Comparison of ENCODE assay signal across 8 cellular contexts in genomic region chr3:185824051-185824466, GRCh38. TPM values are rescaled to one million over a fixed set of nuclear protein-coding genes. Genes with fewer than 3 reads are reported as not detected.
DNase-seq lines count a peak whose midpoint lies in the region; ATAC-seq and TF ChIP-seq lines count a peak whose summit lies in the region.

No MANE protein-coding gene starts in this region.

- H2BK12ac ChIP-seq in trophoblast cell (ENCODE audit: low read length) = peak overlapping the region; percentile 65

- ATAC-seq in foreskin keratinocyte (no peak), HG03432 (IDR thresholded peaks at IDR 0.05; ENCODE audit: unreplicated experiment) (no peak), GM19023 (IDR thresholded peaks at IDR 0.05; ENCODE audit: unreplicated experiment) (no peak), HG03457 (IDR thresholded peaks at IDR 0.05; ENCODE audit: unreplicated experiment) (no peak)

- H3K23ac ChIP-seq in trophoblast cell (ENCODE audit: low read length) = no peak overlapping the region

- H3K4me3 Mint-ChIP-seq in activated T-cell treated with anti-CD3 and anti-CD28 coated beads, Interleukin-2, amount 50 U/mL, for 24 hours = peak overlapping the region; percentile 75
- peak overlapping the region; percentile 62 for H3K4me3 Mint-ChIP-seq in activated CD4-positive, alpha-beta memory T cell treated with anti-CD3 and anti-CD28 coated beads for 36 hours

- H3K9me3 ChIP-seq in trophoblast cell (ENCODE audit: insufficient read depth, low read depth, low read length) = no peaks in the 10 kb centered on the region

- no peaks in the 10 kb centered on the region for H3K36me3 Mint-ChIP-seq in activated T-cell treated with anti-CD3 and anti-CD28 coated beads, Interleukin-2, amount 50 U/mL, for 24 hours (ENCODE audit: low read depth)
- no peaks in the 10 kb centered on the region for H3K36me3 Mint-ChIP-seq in activated CD4-positive, alpha-beta memory T cell treated with anti-CD3 and anti-CD28 coated beads for 36 hours

- peak overlapping the region; percentile 98 for H2BK120ac ChIP-seq in trophoblast cell (ENCODE audit: insufficient read depth, low read length, poor library complexity)

- POLR2A ChIA-PET in activated CD4-positive, alpha-beta memory T cell treated with anti-CD3 and anti-CD28 coated beads for 36 hours (lab: Charles Lee) = no interaction called here

- intact Hi-C loops in activated CD4-positive, alpha-beta memory T cell treated with anti-CD3 and anti-CD28 coated beads for 36 hours (cut with micrococcal nuclease) = no loop called here

- no peaks in the 10 kb centered on the region for H3K27me3 ChIP-seq in foreskin keratinocyte
- no peaks in the 10 kb centered on the region for H3K27me3 ChIP-seq in trophoblast cell (ENCODE audit: insufficient read depth, low read length)

- peak overlapping the region; percentile 100 for H2AK5ac ChIP-seq in trophoblast cell (ENCODE audit: low read length)

- H3K4me1 Mint-ChIP-seq in activated T-cell treated with anti-CD3 and anti-CD28 coated beads, Interleukin-2, amount 50 U/mL, for 24 hours (ENCODE audit: low read depth) = peaks cover 13% of the 10 kb centered on the region
- peaks cover 9% of the 10 kb centered on the region for H3K4me1 Mint-ChIP-seq in activated CD4-positive, alpha-beta memory T cell treated with anti-CD3 and anti-CD28 coated beads for 36 hours (ENCODE audit: low read depth)

- CTCF ChIA-PET in activated CD4-positive, alpha-beta memory T cell treated with anti-CD3 and anti-CD28 coated beads for 36 hours (lab: Charles Lee) = interaction anchor here (0.6 kb wide), 1 partner anchor 119 kb away, joined by 3 read pairs; no protein-coding TSS in a partner anchor

- H3K27ac Mint-ChIP-seq in activated T-cell treated with anti-CD3 and anti-CD28 coated beads, Interleukin-2, amount 50 U/mL, for 24 hours = no peak overlapping the region
- H3K27ac Mint-ChIP-seq in activated CD4-positive, alpha-beta memory T cell treated with anti-CD3 and anti-CD28 coated beads for 36 hours = no peak overlapping the region

- H3K18ac ChIP-seq in trophoblast cell (ENCODE audit: low read length) = peak overlapping the region; percentile 100

- H3K14ac ChIP-seq in trophoblast cell (ENCODE audit: low read length) = peak overlapping the region; percentile 100

- H3K27ac ChIP-seq in foreskin keratinocyte (peak overlapping the region; percentile 80), trophoblast cell (ENCODE audit: low read depth, low read length) (peak overlapping the region; percentile 99)

- H3K4me2 ChIP-seq in trophoblast cell (ENCODE audit: low read length) = peak overlapping the region; percentile 88

- H3K4me1 ChIP-seq in foreskin keratinocyte = peaks cover 17% of the 10 kb centered on the region
- peaks cover 4 to 6% of the 10 kb centered on the region in 2 experiments for H3K4me1 ChIP-seq in trophoblast cell (ENCODE audit: control insufficient read depth in 1 of 2, insufficient read depth in 2 of 2, low read length in 2 of 2)

- H4K8ac ChIP-seq in trophoblast cell (ENCODE audit: low read depth, low read length) = peak overlapping the region; percentile 95

- peaks cover 74% of the 10 kb centered on the region for H3K27me3 Mint-ChIP-seq in activated T-cell treated with anti-CD3 and anti-CD28 coated beads, Interleukin-2, amount 50 U/mL, for 24 hours
- H3K27me3 Mint-ChIP-seq in activated CD4-positive, alpha-beta memory T cell treated with anti-CD3 and anti-CD28 coated beads for 36 hours = peaks cover 61% of the 10 kb centered on the region

- TF ChIP-seq CTCF in foreskin keratinocyte (conservative IDR thresholded peaks at IDR 0.05) = no peak

- H3K36me3 ChIP-seq in trophoblast cell (ENCODE audit: control insufficient read depth in 1 of 2, insufficient read depth in 2 of 2, low read length in 2 of 2) = peaks cover 0 to 1% of the 10 kb centered on the region in 2 experiments

- H3K4me3 ChIP-seq in trophoblast cell (ENCODE audit: low read depth, low read length) = peak overlapping the region; percentile 96

- DNase-seq in activated T-cell treated with anti-CD3 and anti-CD28 coated beads, Interleukin-2, amount 50 U/mL, for 24 hours = no peak
- no peak for DNase-seq in activated T-cell treated with anti-CD3 and anti-CD28 coated beads for 4 hours
- DNase-seq in activated CD4-positive, alpha-beta memory T cell treated with anti-CD3 and anti-CD28 coated beads for 36 hours = no peak
- peak in 1 of 2 donors; percentile 44 for DNase-seq in foreskin keratinocyte
- DNase-seq in trophoblast cell = peak in 1 of 2 donors; percentile 25

- H3K9me3 Mint-ChIP-seq in activated T-cell treated with anti-CD3 and anti-CD28 coated beads, Interleukin-2, amount 50 U/mL, for 24 hours = no peaks in the 10 kb centered on the region
- no peaks in the 10 kb centered on the region for H3K9me3 Mint-ChIP-seq in activated CD4-positive, alpha-beta memory T cell treated with anti-CD3 and anti-CD28 coated beads for 36 hours

- peak overlapping the region; percentile 96 for H3K9ac ChIP-seq in trophoblast cell (ENCODE audit: low read length)

- H2AFZ ChIP-seq in trophoblast cell (ENCODE audit: insufficient read depth, low read length, poor library complexity) = peak overlapping the region; percentile 93

- peak overlapping the region; percentile 100 for H4K91ac ChIP-seq in trophoblast cell (ENCODE audit: low read depth, low read length)

- peaks cover 30% of the 10 kb centered on the region for H3K79me1 ChIP-seq in trophoblast cell (ENCODE audit: low read length)

- WGBS in trophoblast cell (ENCODE audit: extremely low coverage, insufficient coverage, insufficient read length) = no CpG with 5 or more reads among the region's 24 CpGs

- H3K79me2 ChIP-seq in trophoblast cell (ENCODE audit: control insufficient read depth, insufficient read depth, low read length, poor library complexity) = peaks cover 29% of the 10 kb centered on the region

- H4K12ac ChIP-seq in trophoblast cell (ENCODE audit: low read depth, low read length) = peak overlapping the region; percentile 97

- peak overlapping the region; percentile 100 for H3K4ac ChIP-seq in trophoblast cell (ENCODE audit: low read depth, low read length)

- peak overlapping the region; percentile 98 for H2BK5ac ChIP-seq in trophoblast cell (ENCODE audit: low read depth, low read length, poor library complexity)

RNA-seq across cellular contexts. Expression of gene IGF2BP2, which starts 0.8 kb away (rescaled TPM):
- under 1 TPM; 0.29 to 0.55 TPM for total RNA-seq in activated CD4-positive, alpha-beta memory T cell treated with anti-CD3 and anti-CD28 coated beads for 36 hours
- total RNA-seq in foreskin keratinocyte = 149 and 165 TPM in 2 replicates
- polyA plus RNA-seq in foreskin keratinocyte = 43.6 and 53.1 TPM in 2 replicates
- 136 TPM in 2 replicates for polyA plus RNA-seq in trophoblast cell (2013)

Comparison
In these comparisons a context has a peak if more than half of its experiments do, and no peak if none do; other contexts are left out.
1. RNA of gene IGF2BP2, which starts 0.8 kb away (total RNA-seq): 149 to 165 TPM in foreskin keratinocyte; 0.29 to 0.55 TPM in activated CD4-positive, alpha-beta memory T cell treated with anti-CD3 and anti-CD28 coated beads for 36 hours; every median in the first group is over 10 times any median in the second.